ENCODE assay signal across 8 cellular contexts in the genomic region with DNA sequence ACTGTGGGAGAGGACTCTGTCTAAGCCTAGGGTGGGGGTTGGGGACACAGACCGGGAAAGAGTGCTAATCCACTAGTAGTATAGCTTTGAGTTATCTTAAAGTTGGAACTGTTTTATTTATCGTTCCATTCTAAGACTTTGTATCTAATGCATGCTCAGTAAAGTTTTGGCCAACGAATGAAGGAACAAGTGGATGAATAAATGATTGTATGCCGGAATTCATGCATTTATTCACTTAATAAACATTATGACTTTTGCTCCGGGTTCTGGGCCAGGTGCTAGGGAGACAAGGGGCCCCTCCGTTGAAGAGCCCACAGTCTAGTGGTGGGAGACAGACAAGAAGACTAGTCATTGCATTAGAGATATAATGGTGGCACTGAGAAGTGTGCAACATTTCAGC. TPM values are rescaled to one million over a fixed set of nuclear protein-coding genes. Genes with fewer than 3 reads are reported as not detected.
A peak's percentile ranks its signal among the peaks of the same experiment; 100 is the strongest.
DNase-seq lines count a peak whose midpoint lies in the region; ATAC-seq and TF ChIP-seq lines count a peak whose summit lies in the region.

No MANE protein-coding gene starts in this region.

- no peak for ATAC-seq in activated CD8-positive, alpha-beta T cell treated with anti-CD3 and anti-CD28 coated beads for 36 hours
- no peak for ATAC-seq in stimulated activated effector memory CD8-positive, alpha-beta T cell treated with anti-CD3 and anti-CD28 coated beads, Interleukin-12 subunit alpha, Interleukin-12 subunit beta, amount 100 ng/mL, for 72 hours
- no peak for ATAC-seq in GM18517 (IDR thresholded peaks at IDR 0.05; ENCODE audit: unreplicated experiment)
- no peak for ATAC-seq in HG03378 (IDR thresholded peaks at IDR 0.05; ENCODE audit: unreplicated experiment)

- H3K9me3 Mint-ChIP-seq in HFFc6: no peaks in the 10 kb centered on the region
- H3K9me3 Mint-ChIP-seq in activated CD8-positive, alpha-beta T cell treated with anti-CD3 and anti-CD28 coated beads for 36 hours: no peaks in the 10 kb centered on the region
- no peaks in the 10 kb centered on the region for H3K9me3 Mint-ChIP-seq in stimulated activated effector memory CD8-positive, alpha-beta T cell treated with anti-CD3 and anti-CD28 coated beads, Interleukin-12 subunit alpha, Interleukin-12 subunit beta, amount 100 ng/mL, for 72 hours

- peak overlapping the region; percentile 97 for H3K4me3 ChIP-seq in iPS-15b (ENCODE audit: low read depth, low read length)

- peak overlapping the region; percentile 97 for H3K27ac Mint-ChIP-seq in HFFc6
- peak overlapping the region; percentile 99 for H3K27ac Mint-ChIP-seq in activated CD8-positive, alpha-beta T cell treated with anti-CD3 and anti-CD28 coated beads for 36 hours
- peak overlapping the region; percentile 100 for H3K27ac Mint-ChIP-seq in stimulated activated effector memory CD8-positive, alpha-beta T cell treated with anti-CD3 and anti-CD28 coated beads, Interleukin-12 subunit alpha, Interleukin-12 subunit beta, amount 100 ng/mL, for 72 hours

- no peaks in the 10 kb centered on the region for H3K27me3 ChIP-seq in iPS-15b (ENCODE audit: control insufficient read depth, insufficient read depth, low read length)

- H3K4me1 ChIP-seq in iPS-15b (ENCODE audit: control insufficient read depth, insufficient read depth, low read length): peaks cover 3% of the 10 kb centered on the region

- POLR2A ChIA-PET in activated CD8-positive, alpha-beta T cell treated with anti-CD3 and anti-CD28 coated beads for 36 hours (lab: Charles Lee): interaction anchor here (0.7 to 2.5 kb wide), 8 partner anchors 10 to 294 kb away, joined by 3 to 16 read pairs (median 4); a partner anchor contains a TSS

- DNase-seq in HFFc6: no peak
- no peak for DNase-seq in activated CD8-positive, alpha-beta T cell treated with anti-CD3 and anti-CD28 coated beads for 36 hours
- DNase-seq in stimulated activated effector memory CD8-positive, alpha-beta T cell treated with anti-CD3 and anti-CD28 coated beads, Interleukin-12 subunit alpha, Interleukin-12 subunit beta, amount 100 ng/mL, for 72 hours (ENCODE audit: low spot score in 2 of 2): no peak
- no peak for DNase-seq in NCI-H1092 (lab: John Stamatoyannopoulos, UW)
- DNase-seq in NCI-H1417 (lab: John Stamatoyannopoulos, UW): no peak

- H3K4me3 Mint-ChIP-seq in HFFc6: peak overlapping the region; percentile 99
- peak overlapping the region; percentile 95 for H3K4me3 Mint-ChIP-seq in activated CD8-positive, alpha-beta T cell treated with anti-CD3 and anti-CD28 coated beads for 36 hours
- H3K4me3 Mint-ChIP-seq in stimulated activated effector memory CD8-positive, alpha-beta T cell treated with anti-CD3 and anti-CD28 coated beads, Interleukin-12 subunit alpha, Interleukin-12 subunit beta, amount 100 ng/mL, for 72 hours: peak overlapping the region; percentile 99

- intact Hi-C loops in activated CD8-positive, alpha-beta T cell treated with anti-CD3 and anti-CD28 coated beads for 36 hours (cut with micrococcal nuclease): no loop called here

- H3K9me3 ChIP-seq in iPS-15b (ENCODE audit: control insufficient read depth, insufficient read depth, low read length): no peaks in the 10 kb centered on the region

- no peaks in the 10 kb centered on the region; the same call in 1 of the 2 replicates for H3K27me3 Mint-ChIP-seq in HFFc6 (ENCODE audit: insufficient read depth)
- no peaks in the 10 kb centered on the region for H3K27me3 Mint-ChIP-seq in activated CD8-positive, alpha-beta T cell treated with anti-CD3 and anti-CD28 coated beads for 36 hours

- CTCF ChIA-PET in activated CD8-positive, alpha-beta T cell treated with anti-CD3 and anti-CD28 coated beads for 36 hours (lab: Charles Lee): interaction anchor here (1.0 to 2.2 kb wide), 4 partner anchors 115 to 502 kb away, joined by 3 to 7 read pairs (median 4); no protein-coding TSS in a partner anchor

- no peaks in the 10 kb centered on the region for H3K36me3 ChIP-seq in iPS-15b (ENCODE audit: control insufficient read depth, insufficient read depth, low read length)

- no peak for TF ChIP-seq CTCF in HFFc6 (IDR thresholded peaks at IDR 0.05)
- no peak for TF ChIP-seq CTCF in activated CD8-positive, alpha-beta T cell treated with anti-CD3 and anti-CD28 coated beads for 36 hours (IDR thresholded peaks at IDR 0.05)

- H3K9ac ChIP-seq in iPS-15b (ENCODE audit: low read depth, low read length): peak overlapping the region; percentile 88

- no peaks in the 10 kb centered on the region; the same call in 1 of the 2 replicates for H3K36me3 Mint-ChIP-seq in HFFc6 (ENCODE audit: low read depth)
- H3K36me3 Mint-ChIP-seq in activated CD8-positive, alpha-beta T cell treated with anti-CD3 and anti-CD28 coated beads for 36 hours (ENCODE audit: low read depth): peaks cover 16% of the 10 kb centered on the region
- peaks cover 37% of the 10 kb centered on the region for H3K36me3 Mint-ChIP-seq in stimulated activated effector memory CD8-positive, alpha-beta T cell treated with anti-CD3 and anti-CD28 coated beads, Interleukin-12 subunit alpha, Interleukin-12 subunit beta, amount 100 ng/mL, for 72 hours

- peaks cover 47% of the 10 kb centered on the region for H3K4me1 Mint-ChIP-seq in HFFc6 (ENCODE audit: low read depth)
- peaks cover 50% of the 10 kb centered on the region for H3K4me1 Mint-ChIP-seq in activated CD8-positive, alpha-beta T cell treated with anti-CD3 and anti-CD28 coated beads for 36 hours (ENCODE audit: low read depth)
- H3K4me1 Mint-ChIP-seq in stimulated activated effector memory CD8-positive, alpha-beta T cell treated with anti-CD3 and anti-CD28 coated beads, Interleukin-12 subunit alpha, Interleukin-12 subunit beta, amount 100 ng/mL, for 72 hours: peaks cover 63% of the 10 kb centered on the region

RNA-seq across cellular contexts. Expression of a gene that starts 0.6 kb away (rescaled TPM):
- 10 to 100 TPM; 36.7 to 41.6 (median 38.7) TPM for total RNA-seq in HFFc6 (2021; fragmentation: NEBNext Ultra II Directional; extraction: Animal tissue kit (Norgen Biotek cat#: 25700))
- total RNA-seq in activated CD8-positive, alpha-beta T cell treated with anti-CD3 and anti-CD28 coated beads for 36 hours: 10 to 100 TPM; 23.7 to 28.1 TPM

RNA-seq across cellular contexts. Expression of a gene that starts 1.1 kb away (rescaled TPM):
- total RNA-seq in HFFc6 (2021; fragmentation: NEBNext Ultra II Directional; extraction: Animal tissue kit (Norgen Biotek cat#: 25700)): 1 to 10 TPM; 2.3 to 4.0 (median 3.4) TPM
- 10 to 100 TPM; 15.8 to 16.0 TPM for total RNA-seq in activated CD8-positive, alpha-beta T cell treated with anti-CD3 and anti-CD28 coated beads for 36 hours

RNA-seq across cellular contexts. Expression of a gene that starts 51.2 kb away (rescaled TPM):
- not detected for total RNA-seq in HFFc6 (2021; fragmentation: NEBNext Ultra II Directional; extraction: Animal tissue kit (Norgen Biotek cat#: 25700))
- not detected for total RNA-seq in activated CD8-positive, alpha-beta T cell treated with anti-CD3 and anti-CD28 coated beads for 36 hours
